Comparison of ENCODE assay signal across 28 cellular contexts in genomic region chr7:89655946-89656345, GRCh38.
"Had no signal": no experiment of that assay in that cellular context is flagged by ENCODE, and none has a peak within 500 bp of the region (broad histone marks: within the 10 kb centered on the region; RNA-seq: fewer than 3 reads in every experiment).

No MANE protein-coding gene starts in this region.

- H3K27ac ChIP-seq: neural progenitor cell, ovary, parathyroid adenoma, psoas muscle, right lobe of liver, sigmoid colon, stomach, thoracic aorta, thyroid gland, tibial nerve, upper lobe of left lung, vagina had no signal

- H2AFZ ChIP-seq: neural progenitor cell, parathyroid adenoma had no signal

- H3K27me3 Mint-ChIP-seq: natural killer cell treated with Interleukin-12 subunit alpha and Interleukin-12 subunit beta and Interleukin-15 and Interleukin-18, amount 100 ng/mL, for 72 hours; progenitor cell of endocrine pancreas; stimulated activated naive B cell treated with anti-CD40 and anti-IgM and Interleukin-4, amounts not matched to agents 10 μg/mL and 1 μg/mL and 100 μg/mL, for 72 hours had no signal

- H3K9ac ChIP-seq: neural progenitor cell, parathyroid adenoma had no signal

- H3K9me3 Mint-ChIP-seq: neural progenitor cell had no signal

- ATAC-seq: naive thymus-derived CD8-positive, alpha-beta T cell; natural killer cell treated with Interleukin-12 subunit alpha and Interleukin-12 subunit beta and Interleukin-15 and Interleukin-18, amount 100 ng/mL, for 72 hours; psoas muscle; right cardiac atrium; right lobe of liver; stimulated activated effector memory CD8-positive, alpha-beta T cell treated with anti-CD3 and anti-CD28 coated beads, Interleukin-12 subunit alpha, Interleukin-12 subunit beta, amount 100 ng/mL, for 72 hours; stimulated activated naive B cell treated with anti-CD40 and anti-IgM and Interleukin-4, amounts not matched to agents 10 μg/mL and 1 μg/mL and 100 μg/mL, for 72 hours had no signal

- H3K27ac Mint-ChIP-seq: naive thymus-derived CD8-positive, alpha-beta T cell; natural killer cell treated with Interleukin-12 subunit alpha and Interleukin-12 subunit beta and Interleukin-15 and Interleukin-18, amount 100 ng/mL, for 72 hours; neural progenitor cell; progenitor cell of endocrine pancreas; stimulated activated effector memory CD8-positive, alpha-beta T cell treated with anti-CD3 and anti-CD28 coated beads, Interleukin-12 subunit alpha, Interleukin-12 subunit beta, amount 100 ng/mL, for 72 hours; stimulated activated naive B cell treated with anti-CD40 and anti-IgM and Interleukin-4, amounts not matched to agents 10 μg/mL and 1 μg/mL and 100 μg/mL, for 72 hours; stimulated activated naive CD8-positive, alpha-beta T cell treated with anti-CD3 and anti-CD28 coated beads, Interleukin-15, Interleukin-2, amounts not matched to agents 100 ng/mL and 50 ng/mL, for 24 hours had no signal

- DNase-seq: naive thymus-derived CD8-positive, alpha-beta T cell; occipital lobe; ovary; posterior cingulate gyrus; psoas muscle; right cardiac atrium; right lobe of liver; sigmoid colon; small intestine; stimulated activated CD4-positive, alpha-beta T cell treated with anti-CD3 and anti-CD28 coated beads, Interleukin-15, amount 100 ng/mL, for 24 hours; stimulated activated CD4-positive, alpha-beta T cell treated with anti-CD3 and anti-CD28 coated beads, Interleukin-2, amount 100 ng/mL, for 24 hours; stimulated activated CD4-positive, alpha-beta T cell treated with anti-CD3 and anti-CD28 coated beads, Interleukin-2, amount 100 ng/mL, for 48 hours; stimulated activated CD4-positive, alpha-beta T cell treated with anti-CD3 and anti-CD28 coated beads, Interleukin-4, amount 100 ng/mL, for 24 hours; stimulated activated naive B cell treated with anti-CD40 and anti-IgM and Interleukin-4, amounts not matched to agents 10 μg/mL and 1 μg/mL and 100 μg/mL, for 72 hours; stimulated activated naive CD4-positive, alpha-beta T cell treated with Interleukin-2 at 50 U/mL for 16 hours; stomach; thyroid gland; trophoblast cell; upper lobe of left lung had no signal

- H3K27me3 ChIP-seq: neural progenitor cell, ovary, right lobe of liver, sigmoid colon, stomach, thyroid gland, tibial nerve, upper lobe of left lung, vagina had no signal

- H3K4me1 ChIP-seq: neural progenitor cell, parathyroid adenoma, psoas muscle, right lobe of liver, sigmoid colon, stomach, thyroid gland, tibial nerve, upper lobe of left lung, vagina had no signal

- H3K36me3 ChIP-seq: neural progenitor cell, ovary, right lobe of liver, sigmoid colon, stomach, thoracic aorta, thyroid gland, tibial nerve, upper lobe of left lung, vagina had no signal

- H3K4me2 ChIP-seq: neural progenitor cell had no signal

- H3K9me3 ChIP-seq: ovary, psoas muscle, right lobe of liver, sigmoid colon, stomach, thoracic aorta, thyroid gland, tibial nerve, upper lobe of left lung, vagina had no signal

- H3K4me3 Mint-ChIP-seq: naive thymus-derived CD8-positive, alpha-beta T cell; natural killer cell treated with Interleukin-12 subunit alpha and Interleukin-12 subunit beta and Interleukin-15 and Interleukin-18, amount 100 ng/mL, for 72 hours; neural progenitor cell; stimulated activated effector memory CD8-positive, alpha-beta T cell treated with anti-CD3 and anti-CD28 coated beads, Interleukin-12 subunit alpha, Interleukin-12 subunit beta, amount 100 ng/mL, for 72 hours; stimulated activated naive B cell treated with anti-CD40 and anti-IgM and Interleukin-4, amounts not matched to agents 10 μg/mL and 1 μg/mL and 100 μg/mL, for 72 hours; stimulated activated naive CD8-positive, alpha-beta T cell treated with anti-CD3 and anti-CD28 coated beads, Interleukin-15, Interleukin-2, amounts not matched to agents 100 ng/mL and 50 ng/mL, for 24 hours had no signal

- H3K36me3 Mint-ChIP-seq: naive thymus-derived CD8-positive, alpha-beta T cell; natural killer cell treated with Interleukin-12 subunit alpha and Interleukin-12 subunit beta and Interleukin-15 and Interleukin-18, amount 100 ng/mL, for 72 hours; neural progenitor cell; stimulated activated effector memory CD8-positive, alpha-beta T cell treated with anti-CD3 and anti-CD28 coated beads, Interleukin-12 subunit alpha, Interleukin-12 subunit beta, amount 100 ng/mL, for 72 hours; stimulated activated naive B cell treated with anti-CD40 and anti-IgM and Interleukin-4, amounts not matched to agents 10 μg/mL and 1 μg/mL and 100 μg/mL, for 72 hours had no signal

- H3K79me2 ChIP-seq: parathyroid adenoma had no signal

- H3K4me1 Mint-ChIP-seq: naive thymus-derived CD8-positive, alpha-beta T cell; neural progenitor cell; stimulated activated effector memory CD8-positive, alpha-beta T cell treated with anti-CD3 and anti-CD28 coated beads, Interleukin-12 subunit alpha, Interleukin-12 subunit beta, amount 100 ng/mL, for 72 hours; stimulated activated naive B cell treated with anti-CD40 and anti-IgM and Interleukin-4, amounts not matched to agents 10 μg/mL and 1 μg/mL and 100 μg/mL, for 72 hours had no signal

- H3K4me3 ChIP-seq: neural progenitor cell, ovary, psoas muscle, right lobe of liver, sigmoid colon, stomach, thoracic aorta, thyroid gland, tibial nerve, upper lobe of left lung, vagina had no signal
